ENCODE assay signal across 37 cellular contexts in the genomic region with DNA sequence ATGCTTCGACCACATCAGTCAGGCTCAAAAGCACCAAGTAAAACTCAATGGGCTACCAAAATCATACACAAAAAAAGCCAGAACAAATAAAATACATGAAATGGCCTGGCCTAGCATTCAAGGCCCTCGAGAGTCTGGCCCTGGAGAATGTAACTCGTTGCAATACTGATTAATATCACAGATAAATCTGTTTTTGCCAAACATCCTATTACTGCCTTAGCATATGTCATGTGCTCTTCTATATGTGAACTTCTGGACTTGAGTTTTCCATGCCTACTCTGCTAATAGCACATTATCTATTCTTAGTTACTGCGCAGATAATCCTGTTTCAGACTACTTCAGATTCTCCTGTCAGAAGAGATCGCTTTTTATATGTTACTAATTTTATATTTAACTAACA.
"Had no signal": no experiment of that assay in that cellular context is flagged by ENCODE, and none has a peak within 500 bp of the region (broad histone marks: within the 10 kb centered on the region; RNA-seq: fewer than 3 reads in every experiment).

No MANE protein-coding gene starts in this region.

- FAIRE-seq: bronchial epithelial cell had no signal

- H3K4me3 ChIP-seq: adrenal gland, coronary artery, dorsolateral prefrontal cortex, esophagus muscularis mucosa, gastrocnemius medialis, heart right ventricle had no signal

- H3K4me3 Mint-ChIP-seq: activated B cell treated with CpG ODN at 0.5 μM for 24 hours; activated CD8-positive, alpha-beta T cell treated with anti-CD3 and anti-CD28 coated beads for 36 hours; activated naive CD4-positive, alpha-beta T cell treated with anti-CD3 and anti-CD28 coated beads for 36 hours; activated naive CD4-positive, alpha-beta T cell treated with anti-CD3 and anti-CD28 coated beads, Interleukin-2, amount 50 U/mL, for 24 hours; activated naive CD8-positive, alpha-beta T cell treated with anti-CD3 and anti-CD28 coated beads for 36 hours; activated naive CD8-positive, alpha-beta T cell treated with anti-CD3 and anti-CD28 coated beads, Interleukin-2, amount 50 U/mL, for 24 hours; activated T-helper 1 cell treated with anti-CD3 and anti-CD28 coated beads, Interleukin-12 subunit alpha, Interleukin-12 subunit beta, Interleukin-2, Interleukin-4 antibody, amounts not matched to agents 30 ng/mL and 10 ng/mL and 1 ng/mL, durations not matched to agents 14 hours and 24 hours and 36 hours; brain; central memory CD8-positive, alpha-beta T cell; dendritic cell treated with granulocyte-macrophage colony-stimulating factor and Interleukin-4, amounts not matched to agents 40 ng/mL and 50 ng/mL, for 4 days; endodermal cell; T-helper 17 cell; T-helper 2 cell treated with Interferon-gamma antibody and Interleukin-4, amounts not matched to agents 5 μg/mL and 100 μg/mL, for 36 hours had no signal

- H3K36me3 ChIP-seq: adrenal gland, esophagus muscularis mucosa, gastrocnemius medialis, heart right ventricle had no signal

- H3K27me3 Mint-ChIP-seq: activated B cell treated with CpG ODN at 0.5 μM for 24 hours; activated CD8-positive, alpha-beta T cell treated with anti-CD3 and anti-CD28 coated beads for 36 hours; activated naive CD4-positive, alpha-beta T cell treated with anti-CD3 and anti-CD28 coated beads, Interleukin-2, amount 50 U/mL, for 24 hours; activated naive CD8-positive, alpha-beta T cell treated with anti-CD3 and anti-CD28 coated beads for 36 hours; activated naive CD8-positive, alpha-beta T cell treated with anti-CD3 and anti-CD28 coated beads, Interleukin-2, amount 50 U/mL, for 24 hours; brain; central memory CD8-positive, alpha-beta T cell; dendritic cell treated with granulocyte-macrophage colony-stimulating factor and Interleukin-4, amounts not matched to agents 40 ng/mL and 50 ng/mL, for 4 days; T-helper 17 cell had no signal

- H3K27ac Mint-ChIP-seq: activated B cell treated with CpG ODN at 0.5 μM for 24 hours; activated CD8-positive, alpha-beta T cell treated with anti-CD3 and anti-CD28 coated beads for 36 hours; activated naive CD4-positive, alpha-beta T cell treated with anti-CD3 and anti-CD28 coated beads for 36 hours; activated naive CD4-positive, alpha-beta T cell treated with anti-CD3 and anti-CD28 coated beads, Interleukin-2, amount 50 U/mL, for 24 hours; activated naive CD8-positive, alpha-beta T cell treated with anti-CD3 and anti-CD28 coated beads for 36 hours; activated naive CD8-positive, alpha-beta T cell treated with anti-CD3 and anti-CD28 coated beads, Interleukin-2, amount 50 U/mL, for 24 hours; activated T-helper 1 cell treated with anti-CD3 and anti-CD28 coated beads, Interleukin-12 subunit alpha, Interleukin-12 subunit beta, Interleukin-2, Interleukin-4 antibody, amounts not matched to agents 30 ng/mL and 10 ng/mL and 1 ng/mL, durations not matched to agents 14 hours and 24 hours and 36 hours; activated T-helper 2 cell treated with anti-CD3 and anti-CD28 coated beads, Interferon-gamma antibody, Interleukin-2, Interleukin-4, amounts not matched to agents 10 μg/mL and 5 μg/mL and 100 μg/mL, durations not matched to agents 14 hours and 24 hours and 36 hours; brain; dendritic cell treated with granulocyte-macrophage colony-stimulating factor and Interleukin-4, amounts not matched to agents 40 ng/mL and 50 ng/mL, for 4 days; endodermal cell; T-helper 17 cell; T-helper 2 cell treated with Interferon-gamma antibody and Interleukin-4, amounts not matched to agents 5 μg/mL and 100 μg/mL, for 36 hours had no signal

- H3K9me3 Mint-ChIP-seq: activated B cell treated with CpG ODN at 0.5 μM for 24 hours; activated naive CD8-positive, alpha-beta T cell treated with anti-CD3 and anti-CD28 coated beads, Interleukin-2, amount 50 U/mL, for 24 hours; activated T-helper 1 cell treated with anti-CD3 and anti-CD28 coated beads, Interleukin-12 subunit alpha, Interleukin-12 subunit beta, Interleukin-2, Interleukin-4 antibody, amounts not matched to agents 30 ng/mL and 10 ng/mL and 1 ng/mL, durations not matched to agents 14 hours and 24 hours and 36 hours; activated T-helper 2 cell treated with anti-CD3 and anti-CD28 coated beads, Interferon-gamma antibody, Interleukin-2, Interleukin-4, amounts not matched to agents 10 μg/mL and 5 μg/mL and 100 μg/mL, durations not matched to agents 14 hours and 24 hours and 36 hours; central memory CD8-positive, alpha-beta T cell; dendritic cell treated with granulocyte-macrophage colony-stimulating factor and Interleukin-4, amounts not matched to agents 40 ng/mL and 50 ng/mL, for 4 days; T-helper 2 cell treated with Interferon-gamma antibody and Interleukin-4, amounts not matched to agents 5 μg/mL and 100 μg/mL, for 36 hours had no signal

- H3K27me3 ChIP-seq: adrenal gland, dorsolateral prefrontal cortex, esophagus muscularis mucosa, foreskin keratinocyte, gastrocnemius medialis, heart right ventricle had no signal

- DNase-seq: activated B cell treated with CpG ODN at 0.5 μM for 24 hours; activated CD4-positive, alpha-beta T cell treated with anti-CD3 and anti-CD28 coated beads for 48 hours; activated CD4-positive, alpha-beta T cell treated with anti-CD3 and anti-CD28 coated beads, Interleukin-2, amount 50 U/mL, for 1 hour; activated CD4-positive, alpha-beta T cell treated with anti-CD3 and anti-CD28 coated beads, Interleukin-2, amount 50 U/mL, for 48 hours; activated CD8-positive, alpha-beta memory T cell treated with anti-CD3 and anti-CD28 coated beads for 24 hours; activated CD8-positive, alpha-beta T cell treated with anti-CD3 and anti-CD28 coated beads for 36 hours; activated effector memory CD4-positive, alpha-beta T cell treated with anti-CD3 and anti-CD28 coated beads, Interleukin-2, amount 50 U/mL, for 16 hours; activated naive CD4-positive, alpha-beta T cell treated with anti-CD3 and anti-CD28 coated beads for 36 hours; activated naive CD8-positive, alpha-beta T cell treated with anti-CD3 and anti-CD28 coated beads for 36 hours; activated naive CD8-positive, alpha-beta T cell treated with anti-CD3 and anti-CD28 coated beads, Interleukin-2, amount 50 U/mL, for 24 hours; activated T-cell treated with anti-CD3 and anti-CD28 coated beads, Interleukin-2, amount 50 U/mL, for 48 hours; adrenal gland; amygdala; aorta; dorsolateral prefrontal cortex; effector memory CD4-positive, alpha-beta T cell; endodermal cell; erythroblast; foreskin keratinocyte; gastrocnemius medialis; glutamatergic neuron; heart right ventricle; T-helper 1 cell; T-helper 17 cell; T1000; WERI-Rb-1 had no signal

- H3K27ac ChIP-seq: adrenal gland, coronary artery, esophagus muscularis mucosa, foreskin keratinocyte, gastrocnemius medialis, heart right ventricle, WERI-Rb-1 had no signal

- ATAC-seq: activated CD4-positive, CD25-positive, alpha-beta regulatory T cell treated with anti-CD3 and anti-CD28 coated beads, Interleukin-2, amount 50 U/mL, for 24 hours; activated CD8-positive, alpha-beta T cell treated with anti-CD3 and anti-CD28 coated beads for 36 hours; foreskin keratinocyte; gastrocnemius medialis; heart right ventricle; T-helper 17 cell had no signal

- H3K4me1 Mint-ChIP-seq: brain had no signal

- H3K9me3 ChIP-seq: adrenal gland, esophagus muscularis mucosa, gastrocnemius medialis had no signal

- H3K4me1 ChIP-seq: adrenal gland had no signal
